Comparison of ENCODE assay signal across 13 cellular contexts in the genomic region with DNA sequence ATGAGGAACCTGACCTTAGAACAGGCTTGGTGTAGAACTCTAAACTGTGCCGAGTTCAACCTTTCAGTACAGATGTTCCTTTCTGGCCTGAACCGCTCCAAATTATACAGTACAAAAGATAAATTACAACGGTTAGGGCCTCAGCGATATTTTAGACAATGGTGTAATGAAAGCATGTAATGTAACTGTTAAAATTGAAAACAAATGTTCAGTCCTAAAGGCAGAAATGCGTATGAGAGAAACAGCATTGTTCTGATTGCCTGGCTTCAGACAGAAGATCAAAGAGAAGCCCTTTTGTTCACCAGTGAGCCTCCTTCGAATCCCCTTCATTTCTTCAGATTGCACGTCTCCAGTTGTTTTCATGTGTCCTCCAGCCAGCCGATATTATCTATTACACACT.
"Had no signal": no experiment of that assay in that cellular context is flagged by ENCODE, and none has a peak within 500 bp of the region (broad histone marks: within the 10 kb centered on the region; RNA-seq: fewer than 3 reads in every experiment).

No MANE protein-coding gene starts in this region.

- H3K27ac ChIP-seq: epithelial cell of prostate, neutrophil, spleen, tibial artery, vagina had no signal

- H3K36me3 ChIP-seq: neutrophil, spleen, tibial artery, vagina had no signal

- H3K4me1 ChIP-seq: spleen, tibial artery, vagina had no signal

- H3K27me3 ChIP-seq: neutrophil, spleen, tibial artery, vagina had no signal

- DNase-seq: activated CD4-positive, alpha-beta memory T cell treated with anti-CD3 and anti-CD28 coated beads for 36 hours; activated effector memory CD4-positive, alpha-beta T cell treated with anti-CD3 and anti-CD28 coated beads, Interleukin-2, amount 50 U/mL, for 16 hours; activated T-cell treated with anti-CD3 and anti-CD28 coated beads, Interleukin-2, amount 50 U/mL, for 4 hours; amygdala; cortex of kidney; effector memory CD4-positive, alpha-beta T cell; right cardiac atrium; spleen; stimulated activated CD4-positive, alpha-beta T cell treated with anti-CD3 and anti-CD28 coated beads, Interleukin-1b, Interleukin-23, amount 100 ng/mL, for 48 hours; tibial artery had no signal

- H3K9me3 ChIP-seq: neutrophil, spleen, tibial artery, vagina had no signal

- H3K4me3 ChIP-seq: spleen, tibial artery, vagina had no signal
